9 cellular contexts compared by ENCODE assay signal in genomic region chr22:20866716-20867115, GRCh38. TPM values are rescaled to one million over a fixed set of nuclear protein-coding genes. Genes with fewer than 3 reads are reported as not detected.
DNase-seq lines count a peak whose midpoint lies in the region; ATAC-seq, FAIRE-seq and TF ChIP-seq lines count a peak whose summit lies in the region.
"Had no signal": no experiment of that assay in that cellular context is flagged by ENCODE, and none has a peak within 500 bp of the region (broad histone marks: within the 10 kb centered on the region; RNA-seq: fewer than 3 reads in every experiment).

No MANE protein-coding gene starts in this region.

- H3K4me3 ChIP-seq in kidney (ENCODE audit: low read length in 2 of 2) (no peak overlapping the region), stomach (no peak overlapping the region)

- no peak for TF ChIP-seq CTCF in kidney (IDR thresholded peaks at IDR 0.05; ENCODE audit: borderline replicate concordance, extremely low read depth, insufficient read depth)
- no peak for TF ChIP-seq CTCF in stomach (IDR thresholded peaks at IDR 0.05)

- H3K4me1 Mint-ChIP-seq in activated naive CD8-positive, alpha-beta T cell treated with anti-CD3 and anti-CD28 coated beads, Interleukin-2, amount 50 U/mL, for 24 hours = peaks cover 17% of the 10 kb centered on the region

- peak overlapping the region; percentile 42 for H3K27ac Mint-ChIP-seq in activated naive CD8-positive, alpha-beta T cell treated with anti-CD3 and anti-CD28 coated beads, Interleukin-2, amount 50 U/mL, for 24 hours

- H3K9me3 Mint-ChIP-seq in activated naive CD8-positive, alpha-beta T cell treated with anti-CD3 and anti-CD28 coated beads, Interleukin-2, amount 50 U/mL, for 24 hours = no peaks in the 10 kb centered on the region

- no peak for ATAC-seq in activated naive CD8-positive, alpha-beta T cell treated with anti-CD3 and anti-CD28 coated beads, Interleukin-2, amount 50 U/mL, for 24 hours
- ATAC-seq in HG02938 (IDR thresholded peaks at IDR 0.05; ENCODE audit: unreplicated experiment) = no peak

- 44 to 66% (median 51%) methylated on average over 4 of the region's 4 CpGs for WGBS in stomach, 5 donors

- intact Hi-C loops in kidney (cut with DNase I) (no loop called here), stomach (cut with DNase I; ENCODE audit: low total_unique reads) (no loop called here)

- no peak for FAIRE-seq in kidney (lab: Jason Lieb, UNC)

- no peaks in the 10 kb centered on the region for H3K27me3 ChIP-seq in stomach

- TF ChIP-seq POLR2A in stomach (IDR thresholded peaks at IDR 0.05) = no peak

- H3K27ac ChIP-seq in kidney (ENCODE audit: low read depth in 2 of 2, low read length in 2 of 2) (peak overlapping the region; percentile 77 to 87), stomach (peak overlapping the region; percentile 77 to 91 (median 84))

- no peaks in the 10 kb centered on the region for H3K27me3 Mint-ChIP-seq in activated naive CD8-positive, alpha-beta T cell treated with anti-CD3 and anti-CD28 coated beads, Interleukin-2, amount 50 U/mL, for 24 hours

- no peak overlapping the region for H3K4me3 Mint-ChIP-seq in activated naive CD8-positive, alpha-beta T cell treated with anti-CD3 and anti-CD28 coated beads, Interleukin-2, amount 50 U/mL, for 24 hours

- H3K9ac ChIP-seq in kidney (ENCODE audit: low read length in 2 of 2) = no peak overlapping the region
- H3K9ac ChIP-seq: SK-N-SH had no signal

- H3K9me3 ChIP-seq in kidney (ENCODE audit: control insufficient read depth in 1 of 2, low read length in 2 of 2) = no peaks in the 10 kb centered on the region
- H3K9me3 ChIP-seq in stomach = no peaks in the 10 kb centered on the region
- H3K9me3 ChIP-seq: SK-N-SH had no signal

- TF ChIP-seq EP300 in stomach (IDR thresholded peaks at IDR 0.05) = no peak

- DNase-seq in activated naive CD8-positive, alpha-beta T cell treated with anti-CD3 and anti-CD28 coated beads, Interleukin-2, amount 50 U/mL, for 24 hours = no peak
- no peak for DNase-seq in kidney
- DNase-seq in stomach = no peak
- DNase-seq in T-helper 1 cell = no peak
- no peak for DNase-seq in HCEC 1CT
- DNase-seq: activated CD8-positive, alpha-beta memory T cell treated with anti-CD3 and anti-CD28 coated beads, Interleukin-2, amount 50 U/mL, for 4 hours; DMS79 had no signal

- H3K36me3 ChIP-seq in kidney (ENCODE audit: control insufficient read depth in 1 of 2, insufficient read depth in 2 of 2, low read length in 2 of 2) = peaks cover 5 to 7% of the 10 kb centered on the region in 2 donors
- peaks cover 13 to 53% (median 46%) of the 10 kb centered on the region in 4 donors for H3K36me3 ChIP-seq in stomach

- peaks cover 8% of the 10 kb centered on the region for H3K36me3 Mint-ChIP-seq in activated naive CD8-positive, alpha-beta T cell treated with anti-CD3 and anti-CD28 coated beads, Interleukin-2, amount 50 U/mL, for 24 hours (ENCODE audit: low read depth)

- H3K4me1 ChIP-seq in kidney (ENCODE audit: control insufficient read depth in 1 of 2, insufficient read depth in 1 of 2, low read depth in 1 of 2, low read length in 2 of 2) (peaks cover 14 to 16% of the 10 kb centered on the region in 2 donors), stomach (peaks cover 20 to 66% (median 38%) of the 10 kb centered on the region in 4 donors)

RNA-seq across cellular contexts. Expression of gene SNAP29, which starts 7.9 kb away (rescaled TPM):
- total RNA-seq in kidney (25.4 TPM), stomach (10 to 100 TPM in 4 of 5 donors, 1 to 10 TPM in 1; 8.8 to 22.8 (median 11.1) TPM)
- polyA plus RNA-seq in kidney (ENCODE audit: insufficient read depth, low read depth, low replicate concordance) (26.8 TPM), stomach (10 to 100 TPM; 16.7 to 24.0 (median 17.1) TPM)

RNA-seq across cellular contexts. Expression of gene PI4KA, which starts 8.1 kb away (rescaled TPM):
- 92.8 TPM for total RNA-seq in kidney
- polyA plus RNA-seq in kidney (ENCODE audit: insufficient read depth, low read depth, low replicate concordance) = 37.3 TPM
- total RNA-seq in stomach = 100 to 1,000 TPM in 1 of 5 donors, 10 to 100 TPM in 4; 37.3 to 174 (median 91.9) TPM
- 10 to 100 TPM; 22.7 to 33.0 (median 25.1) TPM for polyA plus RNA-seq in stomach

RNA-seq across cellular contexts. Expression of gene CRKL, which starts 50.5 kb away (rescaled TPM):
- total RNA-seq in kidney (44.7 TPM), stomach (10 to 100 TPM; 17.0 to 60.3 (median 26.3) TPM)
- polyA plus RNA-seq in kidney (ENCODE audit: insufficient read depth, low read depth, low replicate concordance) (11.9 TPM), stomach (10 to 100 TPM; 11.6 to 12.5 (median 11.7) TPM)
